Comparison of ENCODE assay signal across 1 cellular context in genomic region chr2:79910643-79911042, GRCh38.
TF ChIP-seq lines count a peak whose summit lies in the region.

No MANE protein-coding gene starts in this region.

TF ChIP-seq in H1, 55 proteins besides CTCF, POLR2A, EP300 and RAD21:
- TF ChIP-seq RXRA (IDR thresholded peaks at IDR 0.05; ENCODE audit: insufficient read depth, low read depth, low read length) (no peak), NANOG (IDR thresholded peaks at IDR 0.05; ENCODE audit: insufficient read depth, low read depth, low read length, poor library complexity, severe bottlenecking) (no peak)
